1 cellular context compared by ENCODE assay signal in the genomic region with DNA sequence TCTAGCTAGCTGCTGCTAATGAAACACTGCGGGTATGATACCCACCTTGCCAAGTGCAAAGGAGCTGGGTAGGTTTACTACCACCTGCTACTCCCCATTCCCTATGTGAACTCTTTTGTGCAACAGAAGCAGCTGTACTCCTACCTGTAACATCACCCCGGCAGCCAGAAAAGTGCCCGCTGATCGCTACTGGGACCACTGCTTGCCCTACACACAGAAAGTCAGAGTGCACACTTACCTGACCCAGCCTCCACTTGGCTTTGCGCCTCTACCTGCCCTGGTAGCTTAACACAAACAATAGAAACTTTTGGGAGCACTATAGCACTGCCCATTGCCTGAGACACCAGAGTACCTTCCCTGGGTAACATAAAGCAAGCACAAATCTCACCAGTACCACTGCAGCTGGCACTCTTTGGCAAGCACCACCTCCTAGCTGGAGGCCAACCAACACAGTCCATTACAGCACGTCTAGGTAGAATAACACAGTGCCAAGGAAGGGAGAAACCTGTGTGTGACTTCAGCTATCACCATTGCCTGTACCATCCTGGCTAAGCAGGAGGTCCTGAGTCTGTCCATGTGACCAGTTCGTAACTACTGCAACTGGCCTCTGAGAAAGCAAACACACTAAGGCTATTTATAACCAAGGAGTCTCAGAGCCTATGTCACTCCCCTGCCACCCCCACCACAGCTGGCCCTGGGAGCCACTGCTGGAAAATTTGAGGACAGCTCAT.
TF ChIP-seq lines count a peak whose summit lies in the region.

No MANE protein-coding gene starts in this region.

TF ChIP-seq in IMR-90, 13 proteins besides CTCF, POLR2A, EP300 and RAD21:
- TF ChIP-seq, protein P1, sequence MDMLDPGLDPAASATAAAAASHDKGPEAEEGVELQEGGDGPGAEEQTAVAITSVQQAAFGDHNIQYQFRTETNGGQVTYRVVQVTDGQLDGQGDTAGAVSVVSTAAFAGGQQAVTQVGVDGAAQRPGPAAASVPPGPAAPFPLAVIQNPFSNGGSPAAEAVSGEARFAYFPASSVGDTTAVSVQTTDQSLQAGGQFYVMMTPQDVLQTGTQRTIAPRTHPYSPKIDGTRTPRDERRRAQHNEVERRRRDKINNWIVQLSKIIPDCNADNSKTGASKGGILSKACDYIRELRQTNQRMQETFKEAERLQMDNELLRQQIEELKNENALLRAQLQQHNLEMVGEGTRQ (IDR thresholded peaks at IDR 0.05; ENCODE audit: low read depth, low read length) = peak; percentile 47; the same call in 1 of the 2 replicates
- TF ChIP-seq NFE2L2 (IDR thresholded peaks at IDR 0.05; ENCODE audit: low read depth, low read length) = no peak
